8 cellular contexts compared by ENCODE assay signal in genomic region chr11:31870609-31871309, GRCh38. TPM values are rescaled to one million over a fixed set of nuclear protein-coding genes. Genes with fewer than 3 reads are reported as not detected.
DNase-seq lines count a peak whose midpoint lies in the region; ATAC-seq and TF ChIP-seq lines count a peak whose summit lies in the region.

No MANE protein-coding gene starts in this region.

- TF ChIP-seq CTCF in GM10266 (IDR thresholded peaks at IDR 0.05; ENCODE audit: control insufficient read depth, insufficient read depth, low read depth, missing control alignments) (peak; percentile 55), prostate gland (IDR thresholded peaks at IDR 0.05) (peak; percentile 31 to 56 (median 48))

- H3K9me3 ChIP-seq in prostate gland: no peaks in the 10 kb centered on the region

- no peaks in the 10 kb centered on the region for H3K4me1 Mint-ChIP-seq in activated CD4-positive, alpha-beta memory T cell treated with anti-CD3 and anti-CD28 coated beads for 36 hours (ENCODE audit: low read depth)

- H3K9me3 Mint-ChIP-seq in activated CD4-positive, alpha-beta memory T cell treated with anti-CD3 and anti-CD28 coated beads for 36 hours: no peaks in the 10 kb centered on the region

- TF ChIP-seq POLR2A in prostate gland (IDR thresholded peaks at IDR 0.05): no peak

- in situ Hi-C loops in ACHN (cut with HindIII; ENCODE audit: low pct_ligation_motif_present, low pct_unique_long_range_greater_than_20kb, low sequenced_read_pairs): no loop called here

- no peak overlapping the region for H3K4me3 ChIP-seq in prostate gland

- intact Hi-C loops in activated CD4-positive, alpha-beta memory T cell treated with anti-CD3 and anti-CD28 coated beads for 36 hours (cut with micrococcal nuclease): loop anchor here (5.0 kb wide), 2 partner anchors 473 to 628 kb away; no protein-coding TSS in a partner anchor
- intact Hi-C loops in prostate gland (cut with DNase I): no loop called here

- no peak for ATAC-seq in GM19328 (IDR thresholded peaks at IDR 0.05; ENCODE audit: unreplicated experiment)

- POLR2A ChIA-PET in activated CD4-positive, alpha-beta memory T cell treated with anti-CD3 and anti-CD28 coated beads for 36 hours (lab: Charles Lee): no interaction called here

- CTCF ChIA-PET in activated CD4-positive, alpha-beta memory T cell treated with anti-CD3 and anti-CD28 coated beads for 36 hours (lab: Charles Lee): interaction anchor here (0.6 to 2.7 kb wide), 6 partner anchors 12 to 473 kb away, joined by 3 to 14 read pairs (median 3); no protein-coding TSS in a partner anchor

- no peaks in the 10 kb centered on the region for H3K36me3 Mint-ChIP-seq in activated CD4-positive, alpha-beta memory T cell treated with anti-CD3 and anti-CD28 coated beads for 36 hours

- no peaks in the 10 kb centered on the region for H3K4me1 ChIP-seq in prostate gland (replicated peaks)

- no peaks in the 10 kb centered on the region for H3K27me3 ChIP-seq in prostate gland (replicated peaks; ENCODE audit: insufficient read depth)

- no peaks in the 10 kb centered on the region for H3K36me3 ChIP-seq in prostate gland

- H3K27ac Mint-ChIP-seq in activated CD4-positive, alpha-beta memory T cell treated with anti-CD3 and anti-CD28 coated beads for 36 hours: no peak overlapping the region

- 17% methylated on average over 13 of the region's 13 CpGs for WGBS in prostate gland

- peaks cover 19% of the 10 kb centered on the region for H3K27me3 Mint-ChIP-seq in activated CD4-positive, alpha-beta memory T cell treated with anti-CD3 and anti-CD28 coated beads for 36 hours

- no peak overlapping the region for H3K4me3 Mint-ChIP-seq in activated CD4-positive, alpha-beta memory T cell treated with anti-CD3 and anti-CD28 coated beads for 36 hours

- H3K27ac ChIP-seq in prostate gland: no peak overlapping the region

- DNase-seq in ACHN (peak; percentile 58), GM10266 (ENCODE audit: extremely low spot score) (peak; percentile 35), NCI-H1105 (lab: John Stamatoyannopoulos, UW) (peak; percentile 62), germinal center (ENCODE audit: low spot score) (peak; percentile 6), prostate gland (ENCODE audit: low spot score) (peak; percentile 23), SIG-M5 (lab: John Stamatoyannopoulos, UW) (no peak)
- peak; percentile 40 for DNase-seq in activated CD4-positive, alpha-beta memory T cell treated with anti-CD3 and anti-CD28 coated beads for 36 hours

RNA-seq across cellular contexts. Expression of gene PAX6, which starts 59.6 kb away (rescaled TPM):
- not detected for total RNA-seq in activated CD4-positive, alpha-beta memory T cell treated with anti-CD3 and anti-CD28 coated beads for 36 hours
- total RNA-seq in prostate gland: under 1 TPM in 1 of 2 donors, not detected in 1; 0.80 TPM
